In the genomic region with DNA sequence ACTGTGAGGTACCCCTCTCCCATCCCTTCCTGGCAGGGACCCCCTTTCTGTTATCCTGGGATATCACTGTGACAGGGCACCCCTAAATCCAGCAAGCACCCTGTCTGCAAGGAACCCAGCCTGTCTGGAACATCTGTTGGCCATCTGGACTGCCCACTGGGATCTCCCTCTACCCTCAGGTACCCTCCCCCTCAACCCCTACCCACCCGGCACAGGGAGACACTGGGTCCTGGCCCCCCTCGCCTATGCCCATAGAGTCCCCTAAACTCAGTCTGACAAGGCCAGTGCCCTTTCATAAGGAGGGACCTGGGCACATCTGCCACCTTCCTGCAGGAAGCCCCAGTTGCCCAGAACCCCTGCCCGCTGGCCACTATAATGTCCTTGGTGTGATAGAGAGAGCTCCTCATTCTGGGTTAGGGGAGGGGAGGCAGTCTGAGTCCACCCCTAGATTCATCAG, we compare ENCODE assay signal across 8 cellular contexts. TPM values are rescaled to one million over a fixed set of nuclear protein-coding genes. Genes with fewer than 3 reads are reported as not detected.
DNase-seq lines count a peak whose midpoint lies in the region; ATAC-seq and TF ChIP-seq lines count a peak whose summit lies in the region.

No MANE protein-coding gene starts in this region.

- H3K4me1 Mint-ChIP-seq in chondrocyte (ENCODE audit: low read depth) (peaks cover 32% of the 10 kb centered on the region), naive B cell (peaks cover 40 to 61% (median 46%) of the 10 kb centered on the region in 3 donors)

- H3K4me3 Mint-ChIP-seq in chondrocyte (ENCODE audit: unreplicated experiment): peak overlapping the region; percentile 52
- H3K4me3 Mint-ChIP-seq in naive B cell: peak overlapping the region in 7 of 8 donors; percentile 42 to 86 (median 73)

- H3K27me3 ChIP-seq in BE2C: no peaks in the 10 kb centered on the region
- H3K27me3 ChIP-seq in KMS-11 (ENCODE audit: insufficient read depth, low read depth): no peaks in the 10 kb centered on the region

- peak overlapping the region; percentile 80 for H3K9ac ChIP-seq in KMS-11

- no peak overlapping the region for H2AFZ ChIP-seq in KMS-11 (ENCODE audit: low read depth)

- peaks cover 25% of the 10 kb centered on the region for H3K79me2 ChIP-seq in KMS-11 (ENCODE audit: insufficient read depth, low read depth)

- H4K20me1 ChIP-seq in KMS-11 (ENCODE audit: insufficient read depth): no peaks in the 10 kb centered on the region

- intact Hi-C loops in left ventricle myocardium superior (cut with micrococcal nuclease): no loop called here

- H3K4me3 ChIP-seq in BE2C (ENCODE audit: low read depth, low read length) (peak overlapping the region; percentile 58), KMS-11 (IDR thresholded peaks at IDR 0.05; ENCODE audit: insufficient read depth, low read depth, low read length) (no peak overlapping the region)

- DNase-seq in BE2C (no peak), chondrocyte (ENCODE audit: low spot score) (no peak), naive B cell (no peak), NCI-H226 (no peak), NCI-H2196 treated with DMSO at 0.1 percent for 48 hours (lab: John Stamatoyannopoulos, UW; ENCODE audit: unreplicated experiment) (no peak), left ventricle myocardium superior (no peak), midbrain (lab: John Stamatoyannopoulos, UW) (no peak)

- H3K27me3 Mint-ChIP-seq in chondrocyte (ENCODE audit: low read depth) (no peaks in the 10 kb centered on the region), naive B cell (no peaks in the 10 kb centered on the region)

- peak overlapping the region; percentile 58 for H3K27ac ChIP-seq in KMS-11

- H3K4me2 ChIP-seq in KMS-11: peak overlapping the region; percentile 94

- no peaks in the 10 kb centered on the region for H3K9me3 ChIP-seq in BE2C

- TF ChIP-seq CTCF in BE2C (IDR thresholded peaks at IDR 0.05; ENCODE audit: low read depth, low read length): no peak
- no peak for TF ChIP-seq CTCF in KMS-11 (conservative IDR thresholded peaks at IDR 0.05; ENCODE audit: low read depth, low read length)
- no peak for TF ChIP-seq CTCF in chondrocyte (IDR thresholded peaks at IDR 0.05)

- H3K36me3 Mint-ChIP-seq in chondrocyte (ENCODE audit: low read depth) (peaks cover 5% of the 10 kb centered on the region), naive B cell (no peaks in the 10 kb centered on the region)

- ATAC-seq in naive B cell (ENCODE audit: low read depth in 2 of 2) (no peak), left ventricle myocardium superior (no peak)

- peaks cover 7% of the 10 kb centered on the region; the same call in 1 of the 2 replicates for H3K36me3 ChIP-seq in BE2C
- no peaks in the 10 kb centered on the region for H3K36me3 ChIP-seq in KMS-11 (ENCODE audit: insufficient read depth)

- H3K4me1 ChIP-seq in BE2C: no peaks in the 10 kb centered on the region; the same call in 1 of the 2 replicates
- H3K4me1 ChIP-seq in KMS-11 (ENCODE audit: low read depth, poor library complexity, severe bottlenecking): peaks cover 25% of the 10 kb centered on the region

- no peaks in the 10 kb centered on the region for H3K9me3 Mint-ChIP-seq in chondrocyte (ENCODE audit: low read depth)
- no peaks in the 10 kb centered on the region for H3K9me3 Mint-ChIP-seq in naive B cell

- H3K27ac Mint-ChIP-seq in chondrocyte (ENCODE audit: unreplicated experiment) (no peak overlapping the region), naive B cell (peak overlapping the region in 3 of 6 donors; percentile 49 to 92 (median 83))

RNA-seq across cellular contexts. Expression of a gene that starts 2.8 kb away (rescaled TPM):
- 44.5 TPM for polyA plus RNA-seq in BE2C (2012; ENCODE audit: insufficient read depth, insufficient read length, low read depth)
- total RNA-seq in chondrocyte: 4.7 to 9.5 TPM (median 9.3 TPM) in 3 replicates
- polyA plus RNA-seq in naive B cell (ENCODE audit: low read depth in 6 of 6): 10 to 100 TPM; 12.0 to 17.8 (median 12.7) TPM
- total RNA-seq in left ventricle myocardium superior: 4.3 TPM

RNA-seq across cellular contexts. Expression of a gene that starts 5.0 kb away (rescaled TPM):
- 31.4 TPM for polyA plus RNA-seq in BE2C (2012; ENCODE audit: insufficient read depth, insufficient read length, low read depth)
- total RNA-seq in chondrocyte: 15.6 to 17.2 TPM (median 15.9 TPM) in 3 replicates
- 1 to 10 TPM; 3.3 to 6.8 (median 4.8) TPM for polyA plus RNA-seq in naive B cell (ENCODE audit: low read depth in 6 of 6)
- 10.4 TPM for total RNA-seq in left ventricle myocardium superior

RNA-seq across cellular contexts. Expression of a gene that starts 29.3 kb away (rescaled TPM):
- 511 TPM for polyA plus RNA-seq in BE2C (2012; ENCODE audit: insufficient read depth, insufficient read length, low read depth)
- total RNA-seq in chondrocyte: 215 to 286 TPM (median 228 TPM) in 3 replicates
- polyA plus RNA-seq in naive B cell (ENCODE audit: low read depth in 6 of 6): 100 to 1,000 TPM in 1 of 6 donors, 10 to 100 TPM in 5; 25.7 to 100 (median 50.8) TPM
- total RNA-seq in left ventricle myocardium superior: 152 TPM

RNA-seq across cellular contexts. Expression of a gene that starts 38.4 kb away (rescaled TPM):
- polyA plus RNA-seq in BE2C (2012; ENCODE audit: insufficient read depth, insufficient read length, low read depth): 19.1 TPM
- 9.3 to 12.2 TPM (median 9.5 TPM) in 3 replicates for total RNA-seq in chondrocyte
- polyA plus RNA-seq in naive B cell (ENCODE audit: low read depth in 6 of 6): 1 to 10 TPM; 4.1 to 6.2 (median 5.0) TPM
- 4.6 TPM for total RNA-seq in left ventricle myocardium superior

RNA-seq across cellular contexts. Expression of a gene that starts 40.3 kb away (rescaled TPM):
- polyA plus RNA-seq in BE2C (2012; ENCODE audit: insufficient read depth, insufficient read length, low read depth): 355 TPM
- total RNA-seq in chondrocyte (85.1 to 99.4 TPM (median 85.9 TPM) in 3 replicates), left ventricle myocardium superior (134 TPM)
- polyA plus RNA-seq in naive B cell (ENCODE audit: low read depth in 6 of 6): 100 to 1,000 TPM; 109 to 169 (median 122) TPM
